ENCODE assay signal across 11 cellular contexts in genomic region chrX:153909024-153909979, GRCh38. TPM values are rescaled to one million over a fixed set of nuclear protein-coding genes. Genes with fewer than 3 reads are reported as not detected.
DNase-seq lines count a peak whose midpoint lies in the region; ATAC-seq and TF ChIP-seq lines count a peak whose summit lies in the region.
"Had no signal": no experiment of that assay in that cellular context is flagged by ENCODE, and none has a peak within 500 bp of the region (broad histone marks: within the 10 kb centered on the region; RNA-seq: fewer than 3 reads in every experiment).

No MANE protein-coding gene starts in this region.

- H3K4me1 ChIP-seq in BE2C, result peaks cover 7% of the 10 kb centered on the region

- H3K36me3 ChIP-seq in BE2C (no peaks in the 10 kb centered on the region), WERI-Rb-1 (no peaks in the 10 kb centered on the region; the same call in 1 of the 2 replicates)

- no peak for TF ChIP-seq CTCF in BE2C (IDR thresholded peaks at IDR 0.05; ENCODE audit: low read depth, low read length)
- no peak for TF ChIP-seq CTCF in WERI-Rb-1 (IDR thresholded peaks at IDR 0.05; ENCODE audit: low read depth, low read length)

- ATAC-seq in GM19351 (IDR thresholded peaks at IDR 0.05; ENCODE audit: unreplicated experiment) (peak; percentile 61), HG02678 (IDR thresholded peaks at IDR 0.05; ENCODE audit: unreplicated experiment) (no peak)
- ATAC-seq: stimulated activated naive CD8-positive, alpha-beta T cell treated with anti-CD3 and anti-CD28 coated beads, Interleukin-15, amount 100 ng/mL, for 72 hours had no signal

- H3K4me3 ChIP-seq in BE2C (ENCODE audit: low read depth, low read length) (no peak overlapping the region), WERI-Rb-1 (ENCODE audit: low read depth, low read length) (no peak overlapping the region)

- no peaks in the 10 kb centered on the region for H3K9me3 ChIP-seq in BE2C
- no peaks in the 10 kb centered on the region for H3K9me3 ChIP-seq in WERI-Rb-1 (ENCODE audit: severe bottlenecking)

- H3K27me3 ChIP-seq in BE2C, result no peaks in the 10 kb centered on the region
- H3K27me3 ChIP-seq in WERI-Rb-1 (ENCODE audit: insufficient read depth, low read depth, severe bottlenecking), result peaks cover 16% of the 10 kb centered on the region

- DNase-seq in BE2C, result peak; percentile 68
- peak; percentile 85 for DNase-seq in WERI-Rb-1
- DNase-seq in activated naive CD4-positive, alpha-beta T cell treated with anti-CD3 and anti-CD28 coated beads, Interleukin-2, amount 50 U/mL, for 16 hours, result no peak
- DNase-seq in NCI-H1694 (lab: John Stamatoyannopoulos, UW), result no peak
- DNase-seq: activated naive CD8-positive, alpha-beta T cell treated with anti-CD3 and anti-CD28 coated beads for 36 hours; CD4-positive, alpha-beta T cell; GOT3; NCI-H1417 treated with DMSO at 0.1 percent for 48 hours; stimulated activated naive CD8-positive, alpha-beta T cell treated with anti-CD3 and anti-CD28 coated beads, Interleukin-15, amount 100 ng/mL, for 72 hours had no signal

- peak overlapping the region; percentile 40 for H3K27ac ChIP-seq in WERI-Rb-1

RNA-seq across cellular contexts. Expression of gene AVPR2, which starts 4.8 kb away (rescaled TPM):
- polyA plus RNA-seq in BE2C (2012; ENCODE audit: insufficient read depth, insufficient read length, low read depth), result 6.0 TPM

RNA-seq across cellular contexts. Expression of gene ARHGAP4, which starts 16.8 kb away (rescaled TPM):
- polyA plus RNA-seq in BE2C (2012; ENCODE audit: insufficient read depth, insufficient read length, low read depth), result 107 TPM

RNA-seq across cellular contexts. Expression of gene L1CAM, which starts 23.3 kb away (rescaled TPM):
- polyA plus RNA-seq in BE2C (2012; ENCODE audit: insufficient read depth, insufficient read length, low read depth), result 1,367 TPM

RNA-seq across cellular contexts. Expression of gene NAA10, which starts 25.5 kb away (rescaled TPM):
- polyA plus RNA-seq in BE2C (2012; ENCODE audit: insufficient read depth, insufficient read length, low read depth), result 597 TPM

RNA-seq across cellular contexts. Expression of gene RENBP, which starts 35.1 kb away (rescaled TPM):
- polyA plus RNA-seq in BE2C (2012; ENCODE audit: insufficient read depth, insufficient read length, low read depth), result 163 TPM

Comparison
In these comparisons a context has a peak if more than half of its experiments do, and no peak if none do; other contexts are left out.
1. DNase-seq: peak in BE2C (single experiment) and WERI-Rb-1 (single experiment); none in activated naive CD4-positive, alpha-beta T cell treated with anti-CD3 and anti-CD28 coated beads, Interleukin-2, amount 50 U/mL, for 16 hours (single experiment) and NCI-H1694 (single experiment).